ENCODE assay signal across 7 cellular contexts in genomic region chr13:50130686-50131051, GRCh38.
DNase-seq lines count a peak whose midpoint lies in the region; ATAC-seq, FAIRE-seq and TF ChIP-seq lines count a peak whose summit lies in the region.

No MANE protein-coding gene starts in this region.

- H3K27ac ChIP-seq in kidney (ENCODE audit: low read depth in 2 of 2, low read length in 2 of 2), result peak overlapping the region; percentile 54 to 64

- TF ChIP-seq CTCF in GM12865 (IDR thresholded peaks at IDR 0.05; ENCODE audit: insufficient read depth, low read depth, low read length, missing control alignments) (no peak), astrocyte of the spinal cord (IDR thresholded peaks at IDR 0.05; ENCODE audit: low read depth, low read length) (no peak), kidney (IDR thresholded peaks at IDR 0.05; ENCODE audit: borderline replicate concordance, extremely low read depth, insufficient read depth) (no peak)

- H3K27ac Mint-ChIP-seq in stimulated activated naive CD8-positive, alpha-beta T cell treated with anti-CD3 and anti-CD28 coated beads, Interleukin-15, amount 100 ng/mL, for 72 hours, result peak overlapping the region in 1 of 2 donors; percentile 48

- peak overlapping the region; percentile 76 to 81 for H3K4me3 Mint-ChIP-seq in stimulated activated naive CD8-positive, alpha-beta T cell treated with anti-CD3 and anti-CD28 coated beads, Interleukin-15, amount 100 ng/mL, for 72 hours

- H3K36me3 ChIP-seq in kidney (ENCODE audit: control insufficient read depth in 1 of 2, insufficient read depth in 2 of 2, low read length in 2 of 2), result no peaks in the 10 kb centered on the region

- peak; percentile 26 for ATAC-seq in stimulated activated naive CD8-positive, alpha-beta T cell treated with anti-CD3 and anti-CD28 coated beads, Interleukin-15, amount 100 ng/mL, for 72 hours

- H3K4me3 ChIP-seq in GM12865 (ENCODE audit: low read depth, low read length) (peak overlapping the region; percentile 15), astrocyte of the spinal cord (ENCODE audit: low read depth, low read length) (peak overlapping the region; percentile 30), kidney (ENCODE audit: low read length in 2 of 2) (peak overlapping the region; percentile 8 to 57)

- in situ Hi-C loops in astrocyte of the spinal cord (cut with HindIII; ENCODE audit: low sequenced_read_pairs), result no loop called here

- peaks cover 4 to 15% of the 10 kb centered on the region in 2 donors for H3K4me1 ChIP-seq in kidney (ENCODE audit: control insufficient read depth in 1 of 2, insufficient read depth in 1 of 2, low read depth in 1 of 2, low read length in 2 of 2)

- DNase-seq in GM12865 (ENCODE audit: low read depth) (no peak), LoVo (ENCODE audit: low spot score) (peak; percentile 35), astrocyte of the spinal cord (ENCODE audit: low read depth, low spot score) (peak; percentile 62), kidney (peak; percentile 82), SKM-1 (lab: John Stamatoyannopoulos, UW; ENCODE audit: unreplicated experiment) (no peak)
- DNase-seq in stimulated activated naive CD8-positive, alpha-beta T cell treated with anti-CD3 and anti-CD28 coated beads, Interleukin-15, amount 100 ng/mL, for 72 hours, result peak in 1 of 2 donors; percentile 19
- no peak for DNase-seq in stimulated activated CD4-positive, alpha-beta T cell treated with anti-CD3 and anti-CD28 coated beads, Interleukin-12 subunit alpha, Interleukin-12 subunit beta, amount 100 ng/mL, for 4 hours

- intact Hi-C loops in kidney (cut with DNase I), result no loop called here

- peaks cover 91% of the 10 kb centered on the region for H3K27me3 Mint-ChIP-seq in stimulated activated naive CD8-positive, alpha-beta T cell treated with anti-CD3 and anti-CD28 coated beads, Interleukin-15, amount 100 ng/mL, for 72 hours

- no peaks in the 10 kb centered on the region for H3K9me3 ChIP-seq in kidney (ENCODE audit: control insufficient read depth in 1 of 2, low read length in 2 of 2)

- no peaks in the 10 kb centered on the region for H3K9me3 Mint-ChIP-seq in stimulated activated naive CD8-positive, alpha-beta T cell treated with anti-CD3 and anti-CD28 coated beads, Interleukin-15, amount 100 ng/mL, for 72 hours

- H3K4me1 Mint-ChIP-seq in stimulated activated naive CD8-positive, alpha-beta T cell treated with anti-CD3 and anti-CD28 coated beads, Interleukin-15, amount 100 ng/mL, for 72 hours, result peaks cover 71% of the 10 kb centered on the region

- H3K9ac ChIP-seq in kidney (ENCODE audit: low read length in 2 of 2), result peak overlapping the region in 1 of 2 donors; percentile 44

- no peak for FAIRE-seq in kidney (lab: Jason Lieb, UNC)

Comparison
In these comparisons a context has a peak if more than half of its experiments do, and no peak if none do; other contexts are left out.
1. DNase-seq: peak in LoVo (single experiment), astrocyte of the spinal cord (single experiment) and kidney (single experiment); none in GM12865 (single experiment), SKM-1 (single experiment) and stimulated activated CD4-positive, alpha-beta T cell treated with anti-CD3 and anti-CD28 coated beads, Interleukin-12 subunit alpha, Interleukin-12 subunit beta, amount 100 ng/mL, for 4 hours (single experiment).
2. Peak in every context shown above with its lines, with median percentiles within 50 percentile points of each other: H3K4me3 ChIP-seq.